26 cellular contexts compared by ENCODE assay signal in the genomic region with DNA sequence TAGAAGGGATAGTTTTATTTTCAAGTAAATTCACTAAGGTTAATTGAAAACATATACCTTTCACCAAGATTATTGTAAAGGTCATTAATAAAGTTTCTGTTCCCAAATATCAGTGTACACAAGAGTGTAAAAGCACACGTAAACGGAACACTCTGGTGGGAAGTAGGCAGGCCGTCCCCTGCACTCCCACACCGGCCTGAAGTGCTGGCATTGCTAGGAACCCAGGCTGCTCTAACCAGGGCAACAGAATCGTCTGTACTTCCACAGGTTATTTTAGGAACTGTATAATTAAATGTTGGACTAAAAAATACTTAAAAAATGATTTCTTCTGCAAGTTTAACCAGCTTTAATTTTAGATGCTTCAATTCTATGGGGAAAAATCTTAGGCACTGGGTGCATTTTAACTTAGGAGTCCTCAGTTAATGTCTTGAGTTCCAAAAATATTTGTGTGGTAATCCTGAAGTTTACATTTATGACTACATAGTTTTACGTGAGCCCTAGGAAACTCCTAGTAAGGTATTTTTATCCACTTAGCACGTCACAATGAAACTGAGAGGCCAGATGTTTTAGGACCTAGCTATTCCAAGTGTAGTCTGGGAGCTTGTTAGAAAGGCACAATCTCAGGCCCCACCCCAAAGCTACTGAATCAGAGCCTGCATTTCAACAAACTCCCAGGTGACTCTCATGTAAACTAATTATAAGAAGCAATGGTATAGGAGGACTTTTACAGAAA. TPM values are rescaled to one million over a fixed set of nuclear protein-coding genes. Genes with fewer than 3 reads are reported as not detected.
DNase-seq lines count a peak whose midpoint lies in the region; ATAC-seq and TF ChIP-seq lines count a peak whose summit lies in the region.
"Had no signal": no experiment of that assay in that cellular context is flagged by ENCODE, and none has a peak within 500 bp of the region (broad histone marks: within the 10 kb centered on the region; RNA-seq: fewer than 3 reads in every experiment).

No MANE protein-coding gene starts in this region.

- peaks cover 89% of the 10 kb centered on the region for H3K36me3 ChIP-seq in upper lobe of right lung

- H3K27ac Mint-ChIP-seq in activated T-helper 17 cell treated with anti-CD3 and anti-CD28 coated beads, Interleukin-2, amount 50 U/mL, for 72 hours: peak overlapping the region; percentile 29
- H3K27ac Mint-ChIP-seq: activated CD8-positive, alpha-beta T cell treated with anti-CD3 and anti-CD28 coated beads for 36 hours; B cell had no signal

- H3K4me3 ChIP-seq in upper lobe of right lung: no peak overlapping the region
- H3K4me3 ChIP-seq: adrenal gland, left ventricle myocardium inferior, mucosa of descending colon, PC-9, tibial artery had no signal

- H3K36me3 Mint-ChIP-seq in activated T-helper 17 cell treated with anti-CD3 and anti-CD28 coated beads, Interleukin-2, amount 50 U/mL, for 72 hours (ENCODE audit: low read depth): peaks cover 92% of the 10 kb centered on the region

- H3K27me3 Mint-ChIP-seq in activated T-helper 17 cell treated with anti-CD3 and anti-CD28 coated beads, Interleukin-2, amount 50 U/mL, for 72 hours: no peaks in the 10 kb centered on the region
- H3K27me3 Mint-ChIP-seq: activated CD8-positive, alpha-beta T cell treated with anti-CD3 and anti-CD28 coated beads for 36 hours; B cell had no signal

- H3K9me3 ChIP-seq in upper lobe of right lung: no peaks in the 10 kb centered on the region
- H3K9me3 ChIP-seq: adrenal gland, left ventricle myocardium inferior, mucosa of descending colon, neutrophil, tibial artery had no signal

- H3K4me3 Mint-ChIP-seq in activated T-helper 17 cell treated with anti-CD3 and anti-CD28 coated beads, Interleukin-2, amount 50 U/mL, for 72 hours: no peak overlapping the region
- H3K4me3 Mint-ChIP-seq: activated CD8-positive, alpha-beta T cell treated with anti-CD3 and anti-CD28 coated beads for 36 hours; B cell had no signal

- TF ChIP-seq CTCF in upper lobe of right lung (IDR thresholded peaks at IDR 0.05): no peak

- no peak overlapping the region for H3K27ac ChIP-seq in upper lobe of right lung
- H3K27ac ChIP-seq: 22Rv1, adrenal gland, KMS-11, left ventricle myocardium inferior, neutrophil, PC-9, tibial artery had no signal

- H3K9me3 Mint-ChIP-seq in activated T-helper 17 cell treated with anti-CD3 and anti-CD28 coated beads, Interleukin-2, amount 50 U/mL, for 72 hours: no peaks in the 10 kb centered on the region
- H3K9me3 Mint-ChIP-seq: activated CD8-positive, alpha-beta T cell treated with anti-CD3 and anti-CD28 coated beads for 36 hours had no signal

- H3K4me1 Mint-ChIP-seq in activated T-helper 17 cell treated with anti-CD3 and anti-CD28 coated beads, Interleukin-2, amount 50 U/mL, for 72 hours: no peaks in the 10 kb centered on the region
- H3K4me1 Mint-ChIP-seq: B cell had no signal

- H3K27me3 ChIP-seq in upper lobe of right lung: no peaks in the 10 kb centered on the region
- H3K27me3 ChIP-seq: adrenal gland, neutrophil, tibial artery had no signal

- no peaks in the 10 kb centered on the region for H3K4me1 ChIP-seq in upper lobe of right lung
- H3K4me1 ChIP-seq: adrenal gland, left ventricle myocardium inferior, tibial artery had no signal

- intact Hi-C loops in left colon (cut with DNase I, micrococcal nuclease): no loop called here
- intact Hi-C loops in upper lobe of right lung (cut with DNase I): no loop called here

- ATAC-seq in activated T-helper 17 cell treated with anti-CD3 and anti-CD28 coated beads, Interleukin-2, amount 50 U/mL, for 72 hours (replicated peaks): no peak
- ATAC-seq in left colon (peak; percentile 20), upper lobe of right lung (peak; percentile 50), GM19397 (IDR thresholded peaks at IDR 0.05; ENCODE audit: unreplicated experiment) (no peak), HG03571 (IDR thresholded peaks at IDR 0.05; ENCODE audit: unreplicated experiment) (no peak)
- ATAC-seq: activated CD8-positive, alpha-beta T cell treated with anti-CD3 and anti-CD28 coated beads for 36 hours; mucosa of descending colon had no signal

- DNase-seq in NCI-H2227 (lab: John Stamatoyannopoulos, UW; ENCODE audit: unreplicated experiment) (peak; percentile 20), NCI-H2227 treated with DMSO at 0.1 percent for 48 hours (lab: John Stamatoyannopoulos, UW) (no peak), left colon (no peak), upper lobe of right lung (no peak), HT-29 (ENCODE audit: low spot score) (no peak)
- DNase-seq: activated CD8-positive, alpha-beta T cell treated with anti-CD3 and anti-CD28 coated beads for 36 hours; activated gamma-delta T cell treated with Interleukin-2 at 50 U/mL for 16 hours; adrenal gland; DND-41; foreskin fibroblast; left ventricle myocardium inferior; mucosa of descending colon; NCI-H146; NCI-H226; PC-9; SIG-M5; stimulated activated CD4-positive, alpha-beta T cell treated with anti-CD3 and anti-CD28 coated beads, Interleukin-2, amount 100 ng/mL, for 48 hours; stimulated activated naive CD4-positive, alpha-beta T cell; tibial artery had no signal

RNA-seq across cellular contexts. Expression of gene KMT5B, which starts 31.2 kb away (rescaled TPM):
- 10 to 100 TPM; 20.1 to 30.0 TPM for total RNA-seq in activated T-helper 17 cell treated with anti-CD3 and anti-CD28 coated beads, Interleukin-2, amount 50 U/mL, for 72 hours
- total RNA-seq in left colon: 10 to 100 TPM; 56.9 to 62.8 TPM
- 43.9 TPM for total RNA-seq in upper lobe of right lung
- 26.5 and 27.2 TPM in 2 replicates for total RNA-seq in HT-29 (2014; rRNA removed; shearing (Covaris generic))

Comparison
In these comparisons a context has a peak if more than half of its experiments do, and no peak if none do; other contexts are left out.
1. ATAC-seq: peak in left colon (single experiment) and upper lobe of right lung (single experiment); none in activated T-helper 17 cell treated with anti-CD3 and anti-CD28 coated beads, Interleukin-2, amount 50 U/mL, for 72 hours (single experiment), GM19397 (single experiment) and HG03571 (single experiment).